8 cellular contexts compared by ENCODE assay signal in the genomic region with DNA sequence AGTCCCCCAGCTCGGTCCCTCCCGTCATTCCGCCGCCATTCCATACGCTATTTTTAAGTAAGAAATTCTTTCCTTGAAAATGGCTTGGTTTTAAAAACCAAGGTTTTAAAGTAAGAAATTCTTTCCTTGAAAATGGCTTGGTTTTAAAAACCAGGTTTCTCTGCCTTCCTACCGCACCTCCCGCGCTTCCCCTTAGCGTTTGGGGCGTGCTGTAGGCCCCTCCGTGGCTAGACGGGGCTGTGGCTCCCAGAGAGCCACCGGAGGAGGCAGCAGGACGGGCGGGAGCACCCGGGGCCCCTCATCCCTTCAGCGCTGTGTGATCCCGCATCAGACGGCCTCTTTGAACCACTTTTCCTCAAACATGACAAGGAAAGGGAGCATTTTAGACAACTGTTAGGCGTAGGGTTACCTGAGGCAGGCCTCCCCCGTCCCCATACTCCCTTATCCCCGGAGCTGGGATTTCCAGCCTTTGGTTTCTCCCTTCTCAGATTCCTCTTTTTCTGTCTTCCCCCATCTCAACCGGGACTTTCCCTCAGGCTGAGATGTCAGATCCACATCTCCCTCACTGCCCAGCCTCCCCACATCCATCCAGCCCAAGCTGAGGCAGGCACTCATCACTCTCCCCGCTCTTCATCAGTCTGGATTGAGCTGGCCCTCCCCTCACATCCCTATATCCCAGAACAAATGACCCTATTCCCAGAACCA. TPM values are rescaled to one million over a fixed set of nuclear protein-coding genes. Genes with fewer than 3 reads are reported as not detected.
DNase-seq lines count a peak whose midpoint lies in the region; ATAC-seq and TF ChIP-seq lines count a peak whose summit lies in the region.

No MANE protein-coding gene starts in this region.

- CTCF ChIA-PET in Caco-2 (lab: Charles Lee), result interaction anchor here (1.2 kb wide), 1 partner anchor 101 kb away, joined by 4 read pairs; no protein-coding TSS in a partner anchor
- CTCF ChIA-PET in OCI-LY7 (lab: Charles Lee; ENCODE audit: unreplicated experiment), result no interaction called here

- POLR2A ChIA-PET in Caco-2 (lab: Charles Lee), result no interaction called here
- POLR2A ChIA-PET in OCI-LY7 (lab: Charles Lee), result no interaction called here

- peaks cover 7% of the 10 kb centered on the region for H3K4me1 Mint-ChIP-seq in Caco-2 (ENCODE audit: low read depth, unreplicated experiment)

- BruUV-seq in Caco-2 (replicated peaks; lab: Mats Ljungman, UMichigan) (TSS peak; percentile 61), OCI-LY7 (replicated peaks; lab: Mats Ljungman, UMichigan) (no TSS peak)

- H3K9me3 ChIP-seq in Caco-2, result no peaks in the 10 kb centered on the region
- H3K9me3 ChIP-seq in OCI-LY7 (ENCODE audit: low read length), result no peaks in the 10 kb centered on the region
- peaks cover 0 to 3% of the 10 kb centered on the region in 2 donors for H3K9me3 ChIP-seq in esophagus (ENCODE audit: control insufficient read depth in 2 of 2, insufficient read depth in 1 of 2, low read depth in 1 of 2, low read length in 1 of 2)
- H3K9me3 ChIP-seq in ovary, result no peaks in the 10 kb centered on the region

- H3K27ac Mint-ChIP-seq in Caco-2 (ENCODE audit: unreplicated experiment), result peak overlapping the region; percentile 66

- TF ChIP-seq POLR2A in ovary (IDR thresholded peaks at IDR 0.05), result no peak

- H3K27me3 ChIP-seq in Caco-2 (replicated peaks; ENCODE audit: control insufficient read depth, insufficient read depth, low read length) (no peaks in the 10 kb centered on the region), esophagus (ENCODE audit: control insufficient read depth in 1 of 2, insufficient read depth in 2 of 2, low read length in 2 of 2) (no peaks in the 10 kb centered on the region), ovary (no peaks in the 10 kb centered on the region)

- DNase-seq in Caco-2, result peak in 1 of 2 experiments; percentile 5
- no peak for DNase-seq in OCI-LY7 (ENCODE audit: low spot score)
- peak in 1 of 5 donors; percentile 42 for DNase-seq in ovary
- DNase-seq in activated CD4-positive, CD25-positive, alpha-beta regulatory T cell (lab: John Stamatoyannopoulos, UW), result no peak
- DNase-seq in SHP77 (lab: John Stamatoyannopoulos, UW), result no peak

- H3K27ac ChIP-seq in OCI-LY7 (ENCODE audit: low read depth, low read length, poor library complexity, severe bottlenecking), result no peak overlapping the region
- H3K27ac ChIP-seq in esophagus (ENCODE audit: low read depth in 2 of 2, low read length in 1 of 2), result peak overlapping the region; percentile 99 to 100
- peak overlapping the region; percentile 79 to 85 for H3K27ac ChIP-seq in ovary

- H3K4me1 ChIP-seq in Caco-2 (peaks cover 11% of the 10 kb centered on the region; the same call in 1 of the 2 replicates), OCI-LY7 (ENCODE audit: insufficient read depth, low read length, poor library complexity, severe bottlenecking) (no peaks in the 10 kb centered on the region), esophagus (ENCODE audit: control insufficient read depth in 2 of 2, insufficient read depth in 2 of 2, low read length in 1 of 2) (peaks cover 0 to 8% of the 10 kb centered on the region in 2 donors), ovary (ENCODE audit: insufficient read depth) (no peaks in the 10 kb centered on the region)

- TF ChIP-seq EP300 in ovary (IDR thresholded peaks at IDR 0.05), result no peak

- H4K20me1 ChIP-seq in OCI-LY7 (ENCODE audit: insufficient read depth, low read length), result no peaks in the 10 kb centered on the region

- H3K9me2 ChIP-seq in OCI-LY7 (ENCODE audit: insufficient read depth, low read length), result no peaks in the 10 kb centered on the region

- H3K79me2 ChIP-seq in OCI-LY7 (ENCODE audit: insufficient read depth, low read depth, low read length), result no peaks in the 10 kb centered on the region

- peaks cover 13% of the 10 kb centered on the region for H3K36me3 Mint-ChIP-seq in Caco-2 (ENCODE audit: insufficient read depth, unreplicated experiment)

- H3K27me3 Mint-ChIP-seq in Caco-2 (ENCODE audit: insufficient read depth, unreplicated experiment), result no peaks in the 10 kb centered on the region

- no peaks in the 10 kb centered on the region for H3K9me3 Mint-ChIP-seq in Caco-2 (ENCODE audit: unreplicated experiment)

- no peak for ATAC-seq in GM21717 (IDR thresholded peaks at IDR 0.05; ENCODE audit: unreplicated experiment)
- ATAC-seq in GM19035 (IDR thresholded peaks at IDR 0.05; ENCODE audit: unreplicated experiment), result no peak

- TF ChIP-seq CTCF in Caco-2 (IDR thresholded peaks at IDR 0.05; ENCODE audit: insufficient read depth in 1 of 2, low read depth in 1 of 2, low read length in 1 of 2, severe bottlenecking in 1 of 2, unreplicated experiment in 1 of 2) (no peak), OCI-LY7 (conservative IDR thresholded peaks at IDR 0.05; ENCODE audit: low read length) (no peak), ovary (IDR thresholded peaks at IDR 0.05) (no peak)

- H3K4me3 Mint-ChIP-seq in Caco-2 (ENCODE audit: unreplicated experiment), result peak overlapping the region; percentile 72

- H3K36me3 ChIP-seq in Caco-2 (ENCODE audit: control insufficient read depth, insufficient read depth, low read length) (no peaks in the 10 kb centered on the region), OCI-LY7 (ENCODE audit: insufficient read depth, low read length) (no peaks in the 10 kb centered on the region), esophagus (ENCODE audit: control insufficient read depth in 2 of 2, insufficient read depth in 2 of 2, low read length in 1 of 2) (no peaks in the 10 kb centered on the region), ovary (no peaks in the 10 kb centered on the region)

- peak overlapping the region; percentile 72 for H3K4me3 ChIP-seq in Caco-2 (ENCODE audit: low read depth, low read length)
- H3K4me3 ChIP-seq in OCI-LY7 (ENCODE audit: low read depth, low read length, poor library complexity, severe bottlenecking), result peak overlapping the region; percentile 64
- peak overlapping the region; percentile 87 to 96 for H3K4me3 ChIP-seq in esophagus (ENCODE audit: low read depth in 1 of 2, low read length in 2 of 2)
- H3K4me3 ChIP-seq in ovary, result peak overlapping the region; percentile 97

- peak overlapping the region; percentile 60 for H3K4me2 ChIP-seq in OCI-LY7 (ENCODE audit: low read length)

- intact Hi-C loops in Caco-2 (cut with micrococcal nuclease; ENCODE audit: unreplicated experiment), result loop anchor here (5.0 kb wide), 2 partner anchors 151 to 166 kb away; no protein-coding TSS in a partner anchor
- intact Hi-C loops in OCI-LY7 (cut with micrococcal nuclease; ENCODE audit: unreplicated experiment), result no loop called here
- intact Hi-C loops in ovary (cut with DNase I), result loop anchor here in 3 of 4 donors (5.0 kb wide), 3 partner anchors 199 to 486 kb away; a partner anchor contains a TSS

- no peak overlapping the region for H2AFZ ChIP-seq in OCI-LY7 (ENCODE audit: low read length)

- WGBS in esophagus, 2 donors, result 9 to 10% methylated on average over 24 of the region's 24 CpGs
- WGBS in ovary, 3 donors, result 5 to 8% (median 7%) methylated on average over 24 of the region's 24 CpGs

RNA-seq across cellular contexts. Expression of a gene that starts 0.5 kb away (rescaled TPM):
- total RNA-seq in Caco-2 (2022) (5.6 and 7.6 TPM in 2 replicates), OCI-LY7 (2022) (1.8 and 3.3 TPM in 2 replicates), ovary (10 to 100 TPM in 1 of 7 donors, 1 to 10 TPM in 6; 5.2 to 10.9 (median 6.3) TPM)
- total RNA-seq in OCI-LY7 (2014; rRNA removed; shearing (Covaris generic)), result not detected in 2 replicates
- polyA plus RNA-seq in esophagus (10 to 100 TPM; 21.2 to 25.3 TPM), ovary (10 to 100 TPM in 1 of 2 donors, 1 to 10 TPM in 1; 6.8 to 14.4 TPM)
